In the genomic region with DNA sequence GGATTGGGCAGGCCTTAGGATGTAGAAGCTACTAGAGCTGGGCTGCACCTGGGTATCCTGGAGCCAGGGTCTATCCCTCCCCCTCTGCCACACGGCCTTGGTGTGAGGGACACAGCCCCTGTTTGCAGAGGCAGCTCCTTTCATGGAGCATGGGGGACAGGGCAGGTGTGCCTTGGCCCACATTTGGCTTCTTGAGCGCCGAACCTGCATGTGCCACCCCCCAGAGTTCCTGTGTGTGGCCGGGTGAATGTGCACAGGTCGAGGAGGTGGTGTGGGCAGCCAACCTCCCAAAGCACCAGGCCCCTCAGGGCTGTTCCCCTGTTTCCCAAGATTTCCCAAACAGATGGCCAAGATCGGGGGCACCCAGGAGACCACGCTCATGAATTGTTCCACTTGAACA, we compare ENCODE assay signal across 15 cellular contexts.
"Had no signal": no experiment of that assay in that cellular context is flagged by ENCODE, and none has a peak within 500 bp of the region (broad histone marks: within the 10 kb centered on the region; RNA-seq: fewer than 3 reads in every experiment).

No MANE protein-coding gene starts in this region.

- H3K4me3 ChIP-seq: mucosa of descending colon, thyroid gland had no signal

- H3K27me3 Mint-ChIP-seq: activated CD4-positive, alpha-beta T cell treated with anti-CD3 and anti-CD28 coated beads, Interleukin-2, amount 10 ng/mL, durations not matched to agents 7 days and 5 days; activated naive CD8-positive, alpha-beta T cell; naive thymus-derived CD8-positive, alpha-beta T cell had no signal

- H3K4me3 Mint-ChIP-seq: activated CD4-positive, alpha-beta T cell treated with anti-CD3 and anti-CD28 coated beads, Interleukin-2, amount 10 ng/mL, durations not matched to agents 7 days and 5 days; activated naive CD8-positive, alpha-beta T cell; effector memory CD8-positive, alpha-beta T cell; naive thymus-derived CD8-positive, alpha-beta T cell had no signal

- H3K27ac ChIP-seq: brain microvascular endothelial cell had no signal

- FAIRE-seq: frontal cortex had no signal

- H3K9me3 Mint-ChIP-seq: effector memory CD8-positive, alpha-beta T cell had no signal

- H3K27ac Mint-ChIP-seq: activated CD4-positive, alpha-beta T cell treated with anti-CD3 and anti-CD28 coated beads, Interleukin-2, amount 10 ng/mL, durations not matched to agents 7 days and 5 days; activated naive CD8-positive, alpha-beta T cell; effector memory CD8-positive, alpha-beta T cell; naive thymus-derived CD8-positive, alpha-beta T cell had no signal

- H3K27me3 ChIP-seq: thyroid gland had no signal

- H3K9me3 ChIP-seq: thyroid gland had no signal

- ATAC-seq: effector memory CD8-positive, alpha-beta T cell; mucosa of descending colon; naive thymus-derived CD8-positive, alpha-beta T cell had no signal

- H3K4me1 Mint-ChIP-seq: activated CD4-positive, alpha-beta T cell treated with anti-CD3 and anti-CD28 coated beads, Interleukin-2, amount 10 ng/mL, durations not matched to agents 7 days and 5 days had no signal

- H3K36me3 ChIP-seq: brain microvascular endothelial cell, thyroid gland had no signal

- DNase-seq: activated CD4-positive, alpha-beta T cell treated with anti-CD3 and anti-CD28 coated beads, Interleukin-2, amount 10 ng/mL, durations not matched to agents 7 days and 5 days; activated CD4-positive, CD25-positive, alpha-beta regulatory T cell; activated CD8-positive, alpha-beta memory T cell treated with anti-CD3 and anti-CD28 coated beads, Interleukin-2, amount 50 U/mL, for 48 hours; activated gamma-delta T cell treated with Interleukin-2 at 50 U/mL for 16 hours; brain microvascular endothelial cell; dermis blood vessel endothelial cell; effector memory CD8-positive, alpha-beta T cell; islet precursor cell; mammary epithelial cell; stimulated activated CD4-positive, alpha-beta T cell treated with anti-CD3 and anti-CD28 coated beads, Interleukin-1b, Interleukin-23, amount 100 ng/mL, for 48 hours had no signal
